8 cellular contexts compared by ENCODE assay signal in the genomic region with DNA sequence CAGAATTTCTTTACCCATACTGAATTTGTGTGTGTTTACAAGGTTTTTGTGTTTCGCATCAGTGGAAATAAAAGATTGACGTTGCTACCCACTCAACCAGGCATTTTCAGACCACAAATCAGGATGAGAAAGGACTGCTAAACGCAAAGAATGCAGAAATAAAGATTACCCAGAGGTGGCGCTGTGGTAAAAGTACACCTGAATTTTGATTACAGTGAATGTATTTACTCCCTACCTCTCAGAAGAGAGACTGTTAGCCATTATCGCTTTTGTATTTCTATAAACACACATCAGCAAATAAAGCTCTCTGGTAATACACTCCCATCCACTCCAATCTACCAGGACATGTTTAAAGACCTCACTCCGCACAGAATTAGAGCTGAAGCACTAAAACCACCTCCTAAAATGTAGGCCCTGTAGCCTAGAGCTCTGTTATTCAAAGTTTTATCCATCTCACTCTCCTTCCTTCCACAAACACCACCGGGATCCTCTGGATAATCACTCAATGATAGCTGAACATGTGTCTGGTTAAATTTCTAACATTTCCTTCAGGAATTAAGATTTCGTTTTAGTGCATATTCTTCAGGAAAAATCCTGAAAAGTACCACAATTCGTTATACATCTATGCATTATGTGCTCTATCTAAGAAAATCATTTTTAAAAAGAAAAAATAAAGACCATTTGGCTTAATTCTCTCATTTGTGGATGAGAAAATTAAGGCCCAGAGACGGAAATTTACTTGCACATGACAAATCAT. TPM values are rescaled to one million over a fixed set of nuclear protein-coding genes. Genes with fewer than 3 reads are reported as not detected.
DNase-seq lines count a peak whose midpoint lies in the region; ATAC-seq, FAIRE-seq and TF ChIP-seq lines count a peak whose summit lies in the region.

No MANE protein-coding gene starts in this region.

- peaks cover 11% of the 10 kb centered on the region for H3K4me1 Mint-ChIP-seq in activated CD8-positive, alpha-beta memory T cell treated with anti-CD3 and anti-CD28 coated beads, Interleukin-2, amount 10 ng/mL, durations not matched to agents 7 days and 5 days

- H3K27ac Mint-ChIP-seq in activated CD8-positive, alpha-beta memory T cell treated with anti-CD3 and anti-CD28 coated beads, Interleukin-2, amount 10 ng/mL, durations not matched to agents 7 days and 5 days: no peak overlapping the region

- peak; percentile 80 for TF ChIP-seq CTCF in LNCAP (IDR thresholded peaks at IDR 0.05)
- TF ChIP-seq CTCF in bronchial epithelial cell (IDR thresholded peaks at IDR 0.05; ENCODE audit: insufficient read depth, low read length, severe bottlenecking): peak; percentile 71
- TF ChIP-seq CTCF in vagina (IDR thresholded peaks at IDR 0.05): peak; percentile 54 to 78 (median 59)

- TF ChIP-seq POLR2A in vagina (IDR thresholded peaks at IDR 0.05): no peak

- H3K4me3 ChIP-seq in bronchial epithelial cell (ENCODE audit: low read depth, low read length): no peak overlapping the region
- no peak overlapping the region for H3K4me3 ChIP-seq in vagina

- peaks cover 16% of the 10 kb centered on the region for H3K4me1 ChIP-seq in vagina

- H3K27ac ChIP-seq in vagina: peak overlapping the region; percentile 31

- no peaks in the 10 kb centered on the region for H3K9me3 Mint-ChIP-seq in activated CD8-positive, alpha-beta memory T cell treated with anti-CD3 and anti-CD28 coated beads, Interleukin-2, amount 10 ng/mL, durations not matched to agents 7 days and 5 days (ENCODE audit: low read depth)

- peaks cover 6% of the 10 kb centered on the region for H3K27me3 Mint-ChIP-seq in activated CD8-positive, alpha-beta memory T cell treated with anti-CD3 and anti-CD28 coated beads, Interleukin-2, amount 10 ng/mL, durations not matched to agents 7 days and 5 days

- no peak for FAIRE-seq in bronchial epithelial cell (lab: Jason Lieb, UNC)

- H3K36me3 ChIP-seq in bronchial epithelial cell (ENCODE audit: control insufficient read depth, insufficient read depth, low read length) (no peaks in the 10 kb centered on the region), vagina (no peaks in the 10 kb centered on the region)

- H3K27me3 ChIP-seq in bronchial epithelial cell (ENCODE audit: control insufficient read depth, insufficient read depth, low read length) (no peaks in the 10 kb centered on the region), vagina (no peaks in the 10 kb centered on the region)

- no peak overlapping the region for H3K4me3 Mint-ChIP-seq in activated CD8-positive, alpha-beta memory T cell treated with anti-CD3 and anti-CD28 coated beads, Interleukin-2, amount 10 ng/mL, durations not matched to agents 7 days and 5 days

- CTCF ChIA-PET in activated CD8-positive, alpha-beta memory T cell treated with anti-CD3 and anti-CD28 coated beads, Interleukin-2, amount 10 ng/mL, durations not matched to agents 7 days and 5 days (lab: Charles Lee): interaction anchor here (0.7 to 2.9 kb wide), 12 partner anchors 9 to 735 kb away, joined by 3 to 20 read pairs (median 3); no protein-coding TSS in a partner anchor

- peak; percentile 58 for DNase-seq in activated CD8-positive, alpha-beta memory T cell treated with anti-CD3 and anti-CD28 coated beads, Interleukin-2, amount 10 ng/mL, durations not matched to agents 7 days and 5 days
- DNase-seq in activated CD8-positive, alpha-beta memory T cell treated with anti-CD3 and anti-CD28 coated beads for 24 hours: no peak
- DNase-seq in RPMI8226 (peak; percentile 52), bronchial epithelial cell (ENCODE audit: low read depth) (peak; percentile 62), lung microvascular endothelial cell (ENCODE audit: low read depth in 2 of 2) (peak; percentile 59 to 71), vagina (ENCODE audit: extremely low spot score in 2 of 2) (no peak)

- peaks cover 2% of the 10 kb centered on the region for H3K36me3 Mint-ChIP-seq in activated CD8-positive, alpha-beta memory T cell treated with anti-CD3 and anti-CD28 coated beads, Interleukin-2, amount 10 ng/mL, durations not matched to agents 7 days and 5 days

- ATAC-seq in activated CD8-positive, alpha-beta memory T cell treated with anti-CD3 and anti-CD28 coated beads, Interleukin-2, amount 10 ng/mL, durations not matched to agents 7 days and 5 days: no peak
- no peak for ATAC-seq in GM21528 (IDR thresholded peaks at IDR 0.05; ENCODE audit: low FRiP score, unreplicated experiment)

- intact Hi-C loops in vagina (cut with DNase I): loop anchor here (5.0 kb wide), 1 partner anchor 196 kb away; no protein-coding TSS in a partner anchor

- H3K9me3 ChIP-seq in vagina: no peaks in the 10 kb centered on the region

RNA-seq across cellular contexts. Expression of gene LMO4, which starts 2.5 kb away (rescaled TPM):
- total RNA-seq in activated CD8-positive, alpha-beta memory T cell treated with anti-CD3 and anti-CD28 coated beads, Interleukin-2, amount 10 ng/mL, durations not matched to agents 7 days and 5 days: 10 to 100 TPM; 49.2 to 63.7 TPM
- 54.0 and 73.7 TPM in 2 replicates for total RNA-seq in bronchial epithelial cell
- 12.4 and 13.5 TPM in 2 replicates for total RNA-seq in lung microvascular endothelial cell
- 53.8 TPM for total RNA-seq in vagina

Comparison
In these comparisons a context has a peak if more than half of its experiments do, and no peak if none do; other contexts are left out.
1. DNase-seq: peak in activated CD8-positive, alpha-beta memory T cell treated with anti-CD3 and anti-CD28 coated beads, Interleukin-2, amount 10 ng/mL, durations not matched to agents 7 days and 5 days (single experiment), RPMI8226 (single experiment), bronchial epithelial cell (single experiment) and lung microvascular endothelial cell (2 of 2); none in activated CD8-positive, alpha-beta memory T cell treated with anti-CD3 and anti-CD28 coated beads for 24 hours (single experiment) and vagina (0 of 2).
2. Peak in every context shown above with its lines, with median percentiles within 50 percentile points of each other: CTCF ChIP-seq.